Comparison of ENCODE assay signal across 8 cellular contexts in genomic region chr11:72091292-72091691, GRCh38. TPM values are rescaled to one million over a fixed set of nuclear protein-coding genes. Genes with fewer than 3 reads are reported as not detected.
DNase-seq lines count a peak whose midpoint lies in the region; ATAC-seq and TF ChIP-seq lines count a peak whose summit lies in the region.

No MANE protein-coding gene starts in this region.

- WGBS in transverse colon (ENCODE audit: low coverage in 1 of 2), 2 donors: 32 to 38% methylated on average over 4 of the region's 4 CpGs

- no peak overlapping the region for H3K4me3 Mint-ChIP-seq in activated T-helper 17 cell treated with anti-CD3 and anti-CD28 coated beads, Interleukin-2, amount 50 U/mL, for 72 hours

- no peak overlapping the region for H3K4me2 ChIP-seq in DND-41 (ENCODE audit: insufficient read depth, low read length)

- peaks cover 18% of the 10 kb centered on the region for H3K4me1 Mint-ChIP-seq in activated T-helper 17 cell treated with anti-CD3 and anti-CD28 coated beads, Interleukin-2, amount 50 U/mL, for 72 hours

- no peaks in the 10 kb centered on the region for H3K9me3 ChIP-seq in DND-41 (ENCODE audit: insufficient read depth, low read length, severe bottlenecking)
- H3K9me3 ChIP-seq in neutrophil: no peaks in the 10 kb centered on the region
- H3K9me3 ChIP-seq in transverse colon: no peaks in the 10 kb centered on the region

- H3K27me3 ChIP-seq in DND-41 (ENCODE audit: insufficient read depth, low read length, poor library complexity) (no peaks in the 10 kb centered on the region), neutrophil (no peaks in the 10 kb centered on the region), transverse colon (no peaks in the 10 kb centered on the region)

- H3K4me3 ChIP-seq in DND-41 (ENCODE audit: low read depth in 1 of 2, low read length in 2 of 2) (no peak overlapping the region), fibroblast of pulmonary artery (replicated peaks; ENCODE audit: low read depth, low read length) (no peak overlapping the region), neutrophil (ENCODE audit: low read depth in 1 of 2, low read length in 1 of 2) (peak overlapping the region; percentile 1 to 26), transverse colon (no peak overlapping the region)

- H3K79me2 ChIP-seq in DND-41 (ENCODE audit: insufficient read depth, low read length): no peaks in the 10 kb centered on the region

- H3K9me3 Mint-ChIP-seq in activated T-helper 17 cell treated with anti-CD3 and anti-CD28 coated beads, Interleukin-2, amount 50 U/mL, for 72 hours: no peaks in the 10 kb centered on the region

- H3K4me1 ChIP-seq in DND-41 (ENCODE audit: insufficient read depth, low read length): no peaks in the 10 kb centered on the region
- peaks cover 43 to 44% of the 10 kb centered on the region in 2 experiments for H3K4me1 ChIP-seq in neutrophil (ENCODE audit: control insufficient read depth in 1 of 2, insufficient read depth in 1 of 2, low read depth in 1 of 2, low read length in 1 of 2)
- peaks cover 0 to 16% (median 8%) of the 10 kb centered on the region in 4 donors for H3K4me1 ChIP-seq in transverse colon

- H3K36me3 Mint-ChIP-seq in activated T-helper 17 cell treated with anti-CD3 and anti-CD28 coated beads, Interleukin-2, amount 50 U/mL, for 72 hours (ENCODE audit: low read depth): peaks cover 47% of the 10 kb centered on the region

- peak overlapping the region; percentile 70 for H3K27ac Mint-ChIP-seq in activated T-helper 17 cell treated with anti-CD3 and anti-CD28 coated beads, Interleukin-2, amount 50 U/mL, for 72 hours

- peak; percentile 92 for TF ChIP-seq CTCF in DND-41 (IDR thresholded peaks at IDR 0.05; ENCODE audit: borderline replicate concordance, extremely low read depth, low read length, poor library complexity, severe bottlenecking)
- peak; percentile 91 for TF ChIP-seq CTCF in fibroblast of pulmonary artery (IDR thresholded peaks at IDR 0.05; ENCODE audit: low read length, missing control alignments)
- TF ChIP-seq CTCF in neutrophil (IDR thresholded peaks at IDR 0.05): peak; percentile 100
- peak; percentile 81 to 96 (median 89) for TF ChIP-seq CTCF in transverse colon (IDR thresholded peaks at IDR 0.05)

- intact Hi-C loops in transverse colon (cut with DNase I; ENCODE audit: low total_unique reads): loop anchor here (1.0 kb wide), 1 partner anchor 66 kb away; no protein-coding TSS in a partner anchor

- no peak for TF ChIP-seq EP300 in transverse colon (IDR thresholded peaks at IDR 0.05; ENCODE audit: low read depth)

- in situ Hi-C loops in transverse colon (cut with MboI; ENCODE audit: low pct_ligation_motif_present in 1 of 4, low pct_unique_long_range_greater_than_20kb in 1 of 4, low sequenced_read_pairs in 3 of 4): loop anchor here in 3 of 4 donors (5.0 to 10.0 kb wide), 2 partner anchors 66 to 69 kb away; no protein-coding TSS in a partner anchor

- no peak overlapping the region for H3K9ac ChIP-seq in DND-41 (ENCODE audit: low read depth, low read length)

- no peak overlapping the region for H2AFZ ChIP-seq in DND-41 (ENCODE audit: low read depth, low read length)

- no peaks in the 10 kb centered on the region for H4K20me1 ChIP-seq in DND-41 (ENCODE audit: insufficient read depth, low read length)

- H3K27ac ChIP-seq in DND-41 (ENCODE audit: low read length) (no peak overlapping the region), neutrophil (peak overlapping the region; percentile 86), transverse colon (peak overlapping the region; percentile 27 to 68 (median 51))

- no peak for TF ChIP-seq POLR2A in transverse colon (IDR thresholded peaks at IDR 0.05)

- peaks cover 50% of the 10 kb centered on the region for H3K36me3 ChIP-seq in DND-41 (ENCODE audit: insufficient read depth, low read length)
- H3K36me3 ChIP-seq in neutrophil: peaks cover 45% of the 10 kb centered on the region
- peaks cover 0 to 2% (median 0%) of the 10 kb centered on the region in 4 donors for H3K36me3 ChIP-seq in transverse colon

- peak; percentile 72 for DNase-seq in DND-41
- peak; percentile 41 for DNase-seq in RPMI7951 (ENCODE audit: low read depth)
- DNase-seq in fibroblast of pulmonary artery (ENCODE audit: low read depth): peak; percentile 72
- peak; percentile 82 for DNase-seq in transverse colon

- ATAC-seq in DND-41 (ENCODE audit: insufficient read depth, low read depth): peak; percentile 97
- peak; percentile 46 for ATAC-seq in HG03565 (IDR thresholded peaks at IDR 0.05; ENCODE audit: unreplicated experiment)
- ATAC-seq in activated T-helper 17 cell treated with anti-CD3 and anti-CD28 coated beads, Interleukin-2, amount 50 U/mL, for 72 hours (replicated peaks): peak; percentile 82
- no peak for ATAC-seq in HG03571 (IDR thresholded peaks at IDR 0.05; ENCODE audit: unreplicated experiment)

- H3K27me3 Mint-ChIP-seq in activated T-helper 17 cell treated with anti-CD3 and anti-CD28 coated beads, Interleukin-2, amount 50 U/mL, for 72 hours: no peaks in the 10 kb centered on the region

RNA-seq across cellular contexts. Expression of gene LRRC51, which starts 10.6 kb away (rescaled TPM):
- total RNA-seq in RPMI7951 (2014; rRNA removed; shearing (Covaris generic)): 12.0 and 12.2 TPM in 2 replicates
- 1 to 10 TPM; 3.3 to 5.4 TPM for total RNA-seq in activated T-helper 17 cell treated with anti-CD3 and anti-CD28 coated beads, Interleukin-2, amount 50 U/mL, for 72 hours
- total RNA-seq in transverse colon: 10 to 100 TPM in 1 of 4 donors, 1 to 10 TPM in 3; 5.1 to 77.4 (median 6.7) TPM

RNA-seq across cellular contexts. Expression of gene NUMA1, which starts 10.9 kb away (rescaled TPM):
- total RNA-seq in RPMI7951 (2014; rRNA removed; shearing (Covaris generic)): 109 and 130 TPM in 2 replicates
- 100 to 1,000 TPM; 179 to 277 TPM for total RNA-seq in activated T-helper 17 cell treated with anti-CD3 and anti-CD28 coated beads, Interleukin-2, amount 50 U/mL, for 72 hours
- 100 to 1,000 TPM; 323 to 520 (median 419) TPM for total RNA-seq in transverse colon

RNA-seq across cellular contexts. Expression of gene LAMTOR1, which starts 11.8 kb away (rescaled TPM):
- total RNA-seq in RPMI7951 (2014; rRNA removed; shearing (Covaris generic)): 97.3 and 111 TPM in 2 replicates
- total RNA-seq in activated T-helper 17 cell treated with anti-CD3 and anti-CD28 coated beads, Interleukin-2, amount 50 U/mL, for 72 hours: 10 to 100 TPM; 53.4 to 69.1 TPM
- total RNA-seq in transverse colon: 100 to 1,000 TPM in 2 of 4 donors, 10 to 100 TPM in 2; 59.1 to 156 (median 102) TPM

RNA-seq across cellular contexts. Expression of gene TOMT, which starts 14.4 kb away (rescaled TPM):
- total RNA-seq in RPMI7951 (2014; rRNA removed; shearing (Covaris generic)): not detected in 2 replicates
- total RNA-seq in activated T-helper 17 cell treated with anti-CD3 and anti-CD28 coated beads, Interleukin-2, amount 50 U/mL, for 72 hours: under 1 TPM in 1 of 2 donors, not detected in 1; 0.26 TPM
- not detected for total RNA-seq in transverse colon

RNA-seq across cellular contexts. Expression of gene ANAPC15, which starts 21.2 kb away (rescaled TPM):
- 67.8 and 78.1 TPM in 2 replicates for total RNA-seq in RPMI7951 (2014; rRNA removed; shearing (Covaris generic))
- total RNA-seq in activated T-helper 17 cell treated with anti-CD3 and anti-CD28 coated beads, Interleukin-2, amount 50 U/mL, for 72 hours: 10 to 100 TPM; 35.5 to 65.6 TPM
- 10 to 100 TPM; 15.1 to 44.5 (median 27.6) TPM for total RNA-seq in transverse colon

Comparison
In these comparisons a context has a peak if more than half of its experiments do, and no peak if none do; other contexts are left out.
1. H3K4me3 ChIP-seq: peak in neutrophil (2 of 2); none in DND-41 (0 of 2), fibroblast of pulmonary artery (single experiment) and transverse colon (0 of 4).
2. Peak in every context shown above with its lines, with median percentiles within 50 percentile points of each other: DNase-seq and CTCF ChIP-seq.